In the genomic region with DNA sequence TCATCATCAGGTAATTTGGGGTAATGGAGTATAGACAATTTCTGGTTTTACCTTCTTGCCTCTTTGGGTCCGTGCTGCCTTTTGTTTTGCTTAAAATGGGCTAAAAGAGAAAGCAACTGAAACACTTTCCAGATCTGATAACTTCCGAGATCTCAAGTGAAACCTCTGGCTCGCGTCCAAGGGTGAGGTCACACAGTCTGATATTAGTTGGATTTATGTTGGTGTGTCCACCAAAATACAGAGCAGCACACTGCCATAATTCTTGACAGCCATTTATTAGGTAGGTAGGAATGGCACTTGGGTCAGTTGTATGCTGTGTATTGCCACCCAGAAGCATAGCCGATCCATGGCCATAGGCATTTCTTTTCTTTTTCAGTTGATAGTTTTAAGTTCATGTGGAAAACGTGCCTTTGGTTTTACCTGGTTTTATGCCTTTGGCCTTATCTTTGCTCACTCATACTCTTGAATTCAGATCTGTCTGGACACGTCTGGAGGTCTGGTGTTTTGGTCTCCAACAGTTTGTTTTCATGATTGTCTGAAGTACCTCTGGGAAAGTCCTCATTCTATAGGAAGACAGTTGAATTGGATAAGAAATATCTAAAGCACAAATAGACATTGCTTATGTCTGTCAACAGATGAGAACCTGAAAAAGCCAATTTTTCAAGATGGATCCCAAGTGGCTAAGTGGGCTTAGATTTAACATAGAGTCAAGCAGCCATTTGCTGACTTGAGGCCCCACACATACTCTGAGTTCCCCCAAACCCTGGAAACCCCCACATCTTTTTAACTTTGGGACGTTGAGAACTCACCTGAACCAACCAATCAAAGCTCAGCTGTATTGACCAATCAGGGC, we compare ENCODE assay signal across 10 cellular contexts.
DNase-seq lines count a peak whose midpoint lies in the region; ATAC-seq and TF ChIP-seq lines count a peak whose summit lies in the region.
"Had no signal": no experiment of that assay in that cellular context is flagged by ENCODE, and none has a peak within 500 bp of the region (broad histone marks: within the 10 kb centered on the region; RNA-seq: fewer than 3 reads in every experiment).

No MANE protein-coding gene starts in this region.

- DNase-seq in fibroblast of pulmonary artery (ENCODE audit: low read depth) (peak; percentile 39), SKM-1 (lab: John Stamatoyannopoulos, UW; ENCODE audit: unreplicated experiment) (no peak), spleen (no peak)
- DNase-seq in stimulated activated CD4-positive, alpha-beta T cell treated with anti-CD3 and anti-CD28 coated beads, Interleukin-4, amount 100 ng/mL, for 24 hours = peak; percentile 46

- TF ChIP-seq CTCF in fibroblast of pulmonary artery (IDR thresholded peaks at IDR 0.05; ENCODE audit: low read length, missing control alignments) = no peak
- TF ChIP-seq CTCF in spleen (IDR thresholded peaks at IDR 0.05 in 8 of 11, conservative IDR thresholded peaks at IDR 0.05 in 3 of 11) = no peak

- no peaks in the 10 kb centered on the region for H3K9me3 ChIP-seq in spleen
- H3K9me3 ChIP-seq: suprapubic skin had no signal

- WGBS in spleen, 5 donors = 28 to 43% (median 33%) methylated on average over 7 to 8 of the region's 8 CpGs

- no peak overlapping the region for H3K27ac ChIP-seq in spleen
- H3K27ac ChIP-seq: epithelial cell of prostate, suprapubic skin had no signal

- no peak overlapping the region for H3K4me3 ChIP-seq in fibroblast of pulmonary artery (replicated peaks; ENCODE audit: low read depth, low read length)
- H3K4me3 ChIP-seq in spleen = peak overlapping the region in 1 of 8 donors; percentile 45
- H3K4me3 ChIP-seq: suprapubic skin had no signal

- TF ChIP-seq POLR2A in spleen (IDR thresholded peaks at IDR 0.05) = no peak

- intact Hi-C loops in spleen (cut with DNase I; ENCODE audit: low total_unique reads) = no loop called here

- no peaks in the 10 kb centered on the region for H3K36me3 ChIP-seq in spleen
- H3K36me3 ChIP-seq: suprapubic skin had no signal

- no peak for TF ChIP-seq EP300 in Ishikawa (IDR thresholded peaks at IDR 0.05; ENCODE audit: borderline replicate concordance)

- ATAC-seq in activated CD4-positive, CD25-positive, alpha-beta regulatory T cell treated with anti-CD3 and anti-CD28 coated beads, Interleukin-2, amount 50 U/mL, for 24 hours = peak; percentile 7 to 35
- ATAC-seq in HG03097 (IDR thresholded peaks at IDR 0.05; ENCODE audit: low FRiP score, unreplicated experiment) (no peak), GM21390 (IDR thresholded peaks at IDR 0.05; ENCODE audit: unreplicated experiment) (no peak)

- H3K4me1 ChIP-seq in spleen = no peaks in the 10 kb centered on the region

- no peak for TF ChIP-seq RAD21 in Ishikawa (IDR thresholded peaks at IDR 0.05; ENCODE audit: low read depth)

- H3K27me3 ChIP-seq in spleen (replicated peaks in 1 of 7) = no peaks in the 10 kb centered on the region
- H3K27me3 ChIP-seq: suprapubic skin had no signal

TF ChIP-seq in Ishikawa, 13 proteins besides CTCF, POLR2A, EP300 and RAD21:
- no peak for TF ChIP-seq TAF1 (IDR thresholded peaks at IDR 0.05; ENCODE audit: low read depth)
- TF ChIP-seq CEBPB (IDR thresholded peaks at IDR 0.05) = no peak
- no peak for TF ChIP-seq TEAD4 (IDR thresholded peaks at IDR 0.05)
- peak; percentile 50; the same call in 1 of the 2 replicates for TF ChIP-seq NFIC (IDR thresholded peaks at IDR 0.05)
- TF ChIP-seq FOXM1 (IDR thresholded peaks at IDR 0.05; ENCODE audit: borderline replicate concordance, low read depth) = no peak
- TF ChIP-seq TCF12 (IDR thresholded peaks at IDR 0.05; ENCODE audit: low read depth) = no peak
- no peak for TF ChIP-seq ZBTB7A (IDR thresholded peaks at IDR 0.05; ENCODE audit: low read depth)
- TF ChIP-seq, protein P1, sequence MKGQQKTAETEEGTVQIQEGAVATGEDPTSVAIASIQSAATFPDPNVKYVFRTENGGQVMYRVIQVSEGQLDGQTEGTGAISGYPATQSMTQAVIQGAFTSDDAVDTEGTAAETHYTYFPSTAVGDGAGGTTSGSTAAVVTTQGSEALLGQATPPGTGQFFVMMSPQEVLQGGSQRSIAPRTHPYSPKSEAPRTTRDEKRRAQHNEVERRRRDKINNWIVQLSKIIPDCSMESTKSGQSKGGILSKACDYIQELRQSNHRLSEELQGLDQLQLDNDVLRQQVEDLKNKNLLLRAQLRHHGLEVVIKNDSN (IDR thresholded peaks at IDR 0.05) = no peak
TF ChIP-seq in Ishikawa: peak in this region for 1.

Comparison
In these comparisons a context has a peak if more than half of its experiments do, and no peak if none do; other contexts are left out.
1. ATAC-seq: peak in activated CD4-positive, CD25-positive, alpha-beta regulatory T cell treated with anti-CD3 and anti-CD28 coated beads, Interleukin-2, amount 50 U/mL, for 24 hours (2 of 2); none in HG03097 (single experiment) and GM21390 (single experiment).
2. DNase-seq: peak in fibroblast of pulmonary artery (single experiment) and stimulated activated CD4-positive, alpha-beta T cell treated with anti-CD3 and anti-CD28 coated beads, Interleukin-4, amount 100 ng/mL, for 24 hours (single experiment); none in SKM-1 (single experiment) and spleen (single experiment).